In genomic region chr5:154570572-154571324, GRCh38 we compare ENCODE assay signal across 26 cellular contexts.
"Had no signal": no experiment of that assay in that cellular context is flagged by ENCODE, and none has a peak within 500 bp of the region (broad histone marks: within the 10 kb centered on the region; RNA-seq: fewer than 3 reads in every experiment).

No MANE protein-coding gene starts in this region.

- H3K4me3 ChIP-seq: gastroesophageal sphincter, testis, transverse colon had no signal

- H3K9me3 ChIP-seq: gastroesophageal sphincter, testis, transverse colon had no signal

- H3K36me3 ChIP-seq: brain microvascular endothelial cell, gastroesophageal sphincter, transverse colon had no signal

- ATAC-seq: effector memory CD8-positive, alpha-beta T cell; gastroesophageal sphincter; left colon; naive thymus-derived CD8-positive, alpha-beta T cell; right cardiac atrium; stimulated activated naive CD8-positive, alpha-beta T cell treated with anti-CD3 and anti-CD28 coated beads, Interleukin-15, Interleukin-2, amounts not matched to agents 100 U/mL and 50 U/mL, for 24 hours had no signal

- H3K4me3 Mint-ChIP-seq: activated CD4-positive, alpha-beta memory T cell treated with anti-CD3 and anti-CD28 coated beads, Interleukin-2, amount 10 ng/mL, durations not matched to agents 7 days and 5 days; activated CD4-positive, alpha-beta T cell treated with anti-CD3 and anti-CD28 coated beads, Interleukin-2, amount 10 ng/mL, durations not matched to agents 7 days and 5 days; activated T-cell treated with anti-CD3 and anti-CD28 coated beads, Interleukin-2, amount 50 U/mL, for 24 hours; effector memory CD8-positive, alpha-beta T cell; immature natural killer cell; naive thymus-derived CD8-positive, alpha-beta T cell; neural crest cell had no signal

- DNase-seq: activated CD4-positive, alpha-beta memory T cell treated with anti-CD3 and anti-CD28 coated beads, Interleukin-2, amount 10 ng/mL, durations not matched to agents 7 days and 5 days; activated CD4-positive, alpha-beta T cell treated with anti-CD3 and anti-CD28 coated beads for 1 hour; activated CD4-positive, alpha-beta T cell treated with anti-CD3 and anti-CD28 coated beads, Interleukin-2, amount 10 ng/mL, durations not matched to agents 7 days and 5 days; activated CD8-positive, alpha-beta memory T cell treated with anti-CD3 and anti-CD28 coated beads, Interleukin-2, amount 50 U/mL, for 48 hours; activated gamma-delta T cell treated with Interleukin-2 at 50 U/mL for 16 hours; activated naive CD4-positive, alpha-beta T cell treated with anti-CD3 and anti-CD28 coated beads, Interleukin-2, amount 50 U/mL, for 16 hours; activated T-cell treated with anti-CD3 and anti-CD28 coated beads, Interleukin-2, amount 50 U/mL, for 24 hours; amniotic stem cell; brain microvascular endothelial cell; cortex of kidney; effector memory CD8-positive, alpha-beta T cell; erythroblast; hippocampal formation; immature natural killer cell; kidney; left colon; naive thymus-derived CD8-positive, alpha-beta T cell; occipital lobe; right cardiac atrium; stimulated activated CD4-positive, alpha-beta T cell treated with anti-CD3 and anti-CD28 coated beads, Interleukin-2, amount 100 ng/mL, for 48 hours; stimulated activated naive CD8-positive, alpha-beta T cell treated with anti-CD3 and anti-CD28 coated beads, Interleukin-15, Interleukin-2, amounts not matched to agents 100 U/mL and 50 U/mL, for 24 hours; T-helper 9 cell; testis; transverse colon had no signal

- H3K27ac Mint-ChIP-seq: activated CD4-positive, alpha-beta memory T cell treated with anti-CD3 and anti-CD28 coated beads, Interleukin-2, amount 10 ng/mL, durations not matched to agents 7 days and 5 days; activated CD4-positive, alpha-beta T cell treated with anti-CD3 and anti-CD28 coated beads, Interleukin-2, amount 10 ng/mL, durations not matched to agents 7 days and 5 days; activated T-cell treated with anti-CD3 and anti-CD28 coated beads, Interleukin-2, amount 50 U/mL, for 24 hours; effector memory CD8-positive, alpha-beta T cell; immature natural killer cell had no signal

- H3K27ac ChIP-seq: brain microvascular endothelial cell, gastroesophageal sphincter, testis, transverse colon had no signal

- H3K9me3 Mint-ChIP-seq: activated CD4-positive, alpha-beta memory T cell treated with anti-CD3 and anti-CD28 coated beads, Interleukin-2, amount 10 ng/mL, durations not matched to agents 7 days and 5 days; activated CD4-positive, alpha-beta T cell treated with anti-CD3 and anti-CD28 coated beads, Interleukin-2, amount 10 ng/mL, durations not matched to agents 7 days and 5 days; activated T-cell treated with anti-CD3 and anti-CD28 coated beads, Interleukin-2, amount 50 U/mL, for 24 hours; effector memory CD8-positive, alpha-beta T cell; immature natural killer cell; naive thymus-derived CD8-positive, alpha-beta T cell; neural crest cell had no signal

- H3K27me3 ChIP-seq: testis had no signal

- H3K4me1 ChIP-seq: gastroesophageal sphincter, testis, transverse colon had no signal

- H3K36me3 Mint-ChIP-seq: immature natural killer cell; naive thymus-derived CD8-positive, alpha-beta T cell had no signal

- H3K4me1 Mint-ChIP-seq: activated CD4-positive, alpha-beta memory T cell treated with anti-CD3 and anti-CD28 coated beads, Interleukin-2, amount 10 ng/mL, durations not matched to agents 7 days and 5 days; activated CD4-positive, alpha-beta T cell treated with anti-CD3 and anti-CD28 coated beads, Interleukin-2, amount 10 ng/mL, durations not matched to agents 7 days and 5 days; immature natural killer cell; naive thymus-derived CD8-positive, alpha-beta T cell; neural crest cell had no signal
